ENCODE assay signal across 12 cellular contexts in the genomic region with DNA sequence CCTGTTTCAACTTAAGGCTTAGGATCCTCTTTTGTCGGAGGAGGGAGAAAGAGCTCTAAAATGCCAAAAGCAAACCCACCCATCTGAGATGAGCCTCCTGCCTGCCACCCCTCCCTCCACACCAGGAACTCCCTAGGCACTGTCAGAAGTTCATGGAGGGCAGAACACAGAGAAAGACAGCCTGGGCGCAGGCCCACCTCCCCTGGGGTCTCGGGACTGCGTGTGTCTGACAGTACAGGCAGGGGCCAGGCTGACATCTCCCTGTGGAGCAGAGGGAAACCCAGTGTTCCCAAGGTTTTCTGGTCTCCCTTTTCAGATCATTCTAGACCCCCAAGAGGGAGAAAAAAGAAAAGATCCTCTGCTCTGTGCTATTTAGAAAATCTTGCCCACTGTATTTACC. TPM values are rescaled to one million over a fixed set of nuclear protein-coding genes. Genes with fewer than 3 reads are reported as not detected.
DNase-seq lines count a peak whose midpoint lies in the region; ATAC-seq, FAIRE-seq and TF ChIP-seq lines count a peak whose summit lies in the region.
"Had no signal": no experiment of that assay in that cellular context is flagged by ENCODE, and none has a peak within 500 bp of the region (broad histone marks: within the 10 kb centered on the region; RNA-seq: fewer than 3 reads in every experiment).

No MANE protein-coding gene starts in this region.

- no peaks in the 10 kb centered on the region for H3K9me1 ChIP-seq in K562 (ENCODE audit: control insufficient read depth, insufficient read depth, low read length)

- H3K4me3 ChIP-seq in CD4-positive, CD25-positive, alpha-beta regulatory T cell (ENCODE audit: low read depth, low read length), result no peak overlapping the region
- H3K4me3 ChIP-seq in HUES48 (ENCODE audit: low read depth, low read length) (no peak overlapping the region), K562 (no peak overlapping the region), neural progenitor cell (no peak overlapping the region)
- H3K4me3 ChIP-seq: ovary had no signal

- TF ChIP-seq EP300 in K562 (IDR thresholded peaks at IDR 0.05; ENCODE audit: low read length), result no peak

- peaks cover 17% of the 10 kb centered on the region for H3K36me3 ChIP-seq in CD4-positive, CD25-positive, alpha-beta regulatory T cell (ENCODE audit: control insufficient read depth, insufficient read depth, low read length)
- H3K36me3 ChIP-seq in HUES48 (ENCODE audit: control insufficient read depth, insufficient read depth, low read length), result peaks cover 37% of the 10 kb centered on the region
- peaks cover 71% of the 10 kb centered on the region for H3K36me3 ChIP-seq in K562 (ENCODE audit: control insufficient read depth, insufficient read depth, low read length)
- no peaks in the 10 kb centered on the region for H3K36me3 ChIP-seq in neural progenitor cell
- H3K36me3 ChIP-seq: ovary had no signal

- H3K79me2 ChIP-seq in K562 (ENCODE audit: control insufficient read depth, insufficient read depth, low read length) (peaks cover 66% of the 10 kb centered on the region), neural progenitor cell (ENCODE audit: low read depth) (peaks cover 81% of the 10 kb centered on the region)

- TF ChIP-seq POLR2A in K562 (conservative IDR thresholded peaks at IDR 0.05), result no peak

- H2AFZ ChIP-seq in K562 (ENCODE audit: low read depth, low read length) (no peak overlapping the region), neural progenitor cell (replicated peaks) (no peak overlapping the region)

- H3K4me1 ChIP-seq in CD4-positive, CD25-positive, alpha-beta regulatory T cell (ENCODE audit: control insufficient read depth, insufficient read depth, low read length, poor library complexity, severe bottlenecking), result peaks cover 29% of the 10 kb centered on the region
- H3K4me1 ChIP-seq in HUES48 (ENCODE audit: control insufficient read depth, insufficient read depth, low read length), result peaks cover 40% of the 10 kb centered on the region
- H3K4me1 ChIP-seq in K562 (replicated peaks in 1 of 2; ENCODE audit: control insufficient read depth in 2 of 2, insufficient read depth in 2 of 2, low read length in 2 of 2), result peaks cover 9 to 17% of the 10 kb centered on the region in 2 experiments; a peak in 4 of 5 replicates
- peaks cover 8% of the 10 kb centered on the region for H3K4me1 ChIP-seq in neural progenitor cell

- peaks cover 8% of the 10 kb centered on the region for H4K20me1 ChIP-seq in K562 (replicated peaks; ENCODE audit: control insufficient read depth, insufficient read depth, low read length)
- peaks cover 65% of the 10 kb centered on the region for H4K20me1 ChIP-seq in neural progenitor cell (ENCODE audit: low read depth)

- FAIRE-seq in K562 (lab: Jason Lieb, UNC), result no peak
- FAIRE-seq: GM12891, urothelium cell line had no signal

- WGBS in K562 (ENCODE audit: insufficient coverage, low coverage, missing lambda C conversion rate), result 98% methylated on average over 4 of the region's 4 CpGs

- H3K36me3 Mint-ChIP-seq in CD4-positive, CD25-positive, alpha-beta regulatory T cell, result peaks cover 29% of the 10 kb centered on the region
- peaks cover 23% of the 10 kb centered on the region for H3K36me3 Mint-ChIP-seq in neural progenitor cell

- no peaks in the 10 kb centered on the region for H3K9me3 ChIP-seq in CD4-positive, CD25-positive, alpha-beta regulatory T cell (ENCODE audit: control insufficient read depth in 2 of 2, low read length in 2 of 2)
- H3K9me3 ChIP-seq in HUES48 (ENCODE audit: control insufficient read depth, insufficient read depth, low read length), result no peaks in the 10 kb centered on the region
- H3K9me3 ChIP-seq in K562 (replicated peaks; ENCODE audit: control insufficient read depth, insufficient read depth, low read depth, low read length), result no peaks in the 10 kb centered on the region
- H3K9me3 ChIP-seq in neural progenitor cell (ENCODE audit: low read depth), result no peaks in the 10 kb centered on the region
- H3K9me3 ChIP-seq: ovary had no signal

- intact Hi-C loops in K562 (cut with micrococcal nuclease), result no loop called here

- no peak overlapping the region for H3K4me2 ChIP-seq in K562 (ENCODE audit: insufficient read depth, low read length)
- no peak overlapping the region for H3K4me2 ChIP-seq in neural progenitor cell

- peak overlapping the region in 2 of 3 donors; percentile 38 to 56 for H3K27ac Mint-ChIP-seq in CD4-positive, CD25-positive, alpha-beta regulatory T cell
- peak overlapping the region; percentile 62 for H3K27ac Mint-ChIP-seq in neural progenitor cell

- no peaks in the 10 kb centered on the region for H3K27me3 ChIP-seq in CD4-positive, CD25-positive, alpha-beta regulatory T cell (ENCODE audit: control insufficient read depth, insufficient read depth, low read length)
- H3K27me3 ChIP-seq in HUES48 (ENCODE audit: control insufficient read depth, insufficient read depth, low read length), result no peaks in the 10 kb centered on the region
- H3K27me3 ChIP-seq in K562 (ENCODE audit: control insufficient read depth in 2 of 2, insufficient read depth in 2 of 2, low read length in 2 of 2), result no peaks in the 10 kb centered on the region
- no peaks in the 10 kb centered on the region for H3K27me3 ChIP-seq in neural progenitor cell
- H3K27me3 ChIP-seq: ovary had no signal

- H3K27me3 Mint-ChIP-seq in CD4-positive, CD25-positive, alpha-beta regulatory T cell, result no peaks in the 10 kb centered on the region
- H3K27me3 Mint-ChIP-seq in neural progenitor cell (ENCODE audit: insufficient read depth, low read depth), result peaks cover 2% of the 10 kb centered on the region

- BruUV-seq in K562 (replicated peaks; lab: Mats Ljungman, UMichigan), result no TSS peak

- no peak for TF ChIP-seq CTCF in K562 (IDR thresholded peaks at IDR 0.05 in 2 of 3, conservative IDR thresholded peaks at IDR 0.05 in 1 of 3; ENCODE audit: insufficient read depth in 2 of 3, low read depth in 1 of 3, low read length in 3 of 3)
- no peak for TF ChIP-seq CTCF in neural progenitor cell (IDR thresholded peaks at IDR 0.05)

- H3K9ac ChIP-seq in HUES48 (ENCODE audit: low read depth, low read length) (no peak overlapping the region), K562 (ENCODE audit: insufficient read depth in 1 of 2, low read depth in 2 of 2, low read length in 2 of 2) (peak overlapping the region in 1 of 2 experiments; percentile 73; a peak in 1 of 4 replicates), neural progenitor cell (peak overlapping the region; percentile 32)

- DNase-seq in CD4-positive, CD25-positive, alpha-beta regulatory T cell, result no peak
- DNase-seq in K562 (ENCODE audit: extremely low read depth in 1 of 4, low spot score in 3 of 4) (no peak), neural progenitor cell (ENCODE audit: low spot score) (no peak), MV-4-11 (lab: John Stamatoyannopoulos, UW) (no peak), OCI-M1 (lab: John Stamatoyannopoulos, UW) (no peak)
- DNase-seq: NCI-H1436 treated with DMSO at 0.1 percent for 48 hours; ovary; stimulated activated naive CD4-positive, alpha-beta T cell had no signal

- CTCF ChIA-PET in K562 (lab: Yijun Ruan, JAX; ENCODE audit: low intra/inter-chr PET ratio), result no interaction called here

- H3F3A ChIP-seq in neural progenitor cell (ENCODE audit: low read depth), result peaks cover 4% of the 10 kb centered on the region

- POLR2A ChIA-PET in K562 (lab: Yijun Ruan, JAX), result interaction anchor here (0.5 to 1.0 kb wide), 2 partner anchors 12 to 21 kb away, joined by 3 read pairs; no protein-coding TSS in a partner anchor

- H3K27ac ChIP-seq in CD4-positive, CD25-positive, alpha-beta regulatory T cell (ENCODE audit: insufficient read depth, low read length, poor library complexity, severe bottlenecking), result no peak overlapping the region
- H3K27ac ChIP-seq in HUES48 (ENCODE audit: low read depth, low read length) (peak overlapping the region; percentile 54), K562 (ENCODE audit: extremely low read depth, low read depth, low read length) (no peak overlapping the region), neural progenitor cell (peak overlapping the region; percentile 53)
- H3K27ac ChIP-seq: ovary had no signal

- H3K4me1 Mint-ChIP-seq in CD4-positive, CD25-positive, alpha-beta regulatory T cell, result peaks cover 19 to 56% (median 38%) of the 10 kb centered on the region in 4 donors
- H3K4me1 Mint-ChIP-seq in neural progenitor cell, result peaks cover 24% of the 10 kb centered on the region

- peak overlapping the region in 1 of 4 donors; percentile 47 for H3K4me3 Mint-ChIP-seq in CD4-positive, CD25-positive, alpha-beta regulatory T cell
- peak overlapping the region; percentile 3 for H3K4me3 Mint-ChIP-seq in neural progenitor cell

- ATAC-seq in CD4-positive, CD25-positive, alpha-beta regulatory T cell (ENCODE audit: low read depth in 2 of 2), result no peak
- ATAC-seq in K562 (no peak), GM21723 (IDR thresholded peaks at IDR 0.05; ENCODE audit: unreplicated experiment) (no peak)

- no peak for TF ChIP-seq RAD21 in K562 (CRISPR knock-in tag; conservative IDR thresholded peaks at IDR 0.05 in 1 of 2, IDR thresholded peaks at IDR 0.05 in 1 of 2)

- peaks cover 0 to 1% (median 0%) of the 10 kb centered on the region in 7 donors for H3K9me3 Mint-ChIP-seq in CD4-positive, CD25-positive, alpha-beta regulatory T cell
- no peaks in the 10 kb centered on the region for H3K9me3 Mint-ChIP-seq in neural progenitor cell

- in situ Hi-C loops in K562 (cut with MboI), result no loop called here

TF ChIP-seq in K562, 482 proteins besides CTCF, POLR2A, EP300 and RAD21 (continues in another document):
- TF ChIP-seq SAFB2 (IDR thresholded peaks at IDR 0.05; ENCODE audit: borderline replicate concordance, low read depth, low read length, severe bottlenecking), result no peak

RNA-seq across cellular contexts. Expression of gene PDIA4, which starts 5.3 kb away (rescaled TPM):
- 33.4 TPM for total RNA-seq in CD4-positive, CD25-positive, alpha-beta regulatory T cell
- polyA plus RNA-seq in CD4-positive, CD25-positive, alpha-beta regulatory T cell, result 10 to 100 TPM; 66.8 to 78.3 (median 72.6) TPM
- total RNA-seq in K562 (2011; cell fraction: chromatin; rRNA removed; ENCODE audit: low replicate concordance), result 187 and 270 TPM in 2 replicates
- total RNA-seq in K562 (2011; cell fraction: nucleolus; rRNA removed), result 352 and 378 TPM in 2 replicates
- 244 and 324 TPM in 2 replicates for total RNA-seq in K562 (2011; cell fraction: nucleoplasm; rRNA removed)
- total RNA-seq in K562 (2014; rRNA removed) (158 and 178 TPM in 2 replicates), K562 (2014; rRNA removed; fragmentation: Illumina TruSeq; extraction: Trizol) (82.7 and 91.5 TPM in 2 replicates), K562 (2015; rRNA removed; fragmentation: Illumina TruSeq; extraction: Trizol) (136 TPM in 2 replicates), K562 (2021) (159 and 161 TPM in 2 replicates), neural progenitor cell (ENCODE audit: low replicate concordance) (142 and 171 TPM in 2 replicates)
- polyA plus RNA-seq in K562 (2011; rRNA removed) (146 and 186 TPM in 2 replicates), K562 (2014; fragmentation: Illumina TruSeq; extraction: Trizol) (143 and 175 TPM in 2 replicates), K562 (2014; fragmentation: Nextera tagmentation; extraction: Ambion mirVana) (10 to 100 TPM in 1 of 2 experiments, 1 to 10 TPM in 1; 9.1 to 14.5 TPM), K562 (2014; rRNA removed) (155 and 171 TPM in 2 replicates)
- polyA plus RNA-seq in K562 (2011; cell fraction: cytosol; rRNA removed), result 107 and 158 TPM in 2 replicates
- 149 and 181 TPM in 2 replicates for polyA plus RNA-seq in K562 (2011; cell fraction: nucleus; rRNA removed)
- 137 and 177 TPM in 2 replicates for polyA plus RNA-seq in K562 (2012)
- polyA minus RNA-seq in K562 (2011; rRNA and poly(A)+ RNA removed), result 147 and 177 TPM in 2 replicates
- polyA minus RNA-seq in K562 (2011; cell fraction: cytosol; rRNA and poly(A)+ RNA removed), result 90.9 and 121 TPM in 2 replicates
- polyA minus RNA-seq in K562 (2011; cell fraction: nucleus; rRNA and poly(A)+ RNA removed), result 30.0 and 68.5 TPM in 2 replicates

Comparison
In these comparisons a context has a peak if more than half of its experiments do, and no peak if none do; other contexts are left out.
1. H3K27ac ChIP-seq: peak in HUES48 (single experiment) and neural progenitor cell (single experiment); none in CD4-positive, CD25-positive, alpha-beta regulatory T cell (single experiment) and K562 (single experiment).